15 cellular contexts compared by ENCODE assay signal in the genomic region with DNA sequence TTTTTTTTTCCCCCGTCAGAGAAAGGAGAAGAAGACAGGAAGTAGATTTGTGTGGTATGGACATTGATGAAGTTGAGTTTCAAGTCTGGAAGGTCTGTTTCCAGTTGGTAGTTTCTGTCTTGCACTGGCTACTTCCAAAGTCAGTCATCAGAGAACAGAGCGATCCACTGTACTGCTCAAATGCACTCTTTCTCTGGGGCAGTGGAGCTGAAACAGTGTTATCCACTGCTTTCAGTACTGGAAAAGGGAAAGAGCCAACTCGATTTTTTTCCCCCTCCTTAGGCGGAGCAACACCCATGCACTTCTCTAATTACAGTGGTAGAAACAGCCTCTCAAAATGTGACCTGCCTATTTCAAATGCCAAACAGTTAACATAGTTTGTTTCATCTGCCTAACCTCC. TPM values are rescaled to one million over a fixed set of nuclear protein-coding genes. Genes with fewer than 3 reads are reported as not detected.
A peak's percentile ranks its signal among the peaks of the same experiment; 100 is the strongest.
DNase-seq lines count a peak whose midpoint lies in the region; ATAC-seq, FAIRE-seq and TF ChIP-seq lines count a peak whose summit lies in the region.
"Had no signal": no experiment of that assay in that cellular context is flagged by ENCODE, and none has a peak within 500 bp of the region (broad histone marks: within the 10 kb centered on the region; RNA-seq: fewer than 3 reads in every experiment).

No MANE protein-coding gene starts in this region.

- intact Hi-C loops in vagina (cut with DNase I) = no loop called here

- no peaks in the 10 kb centered on the region for H3K9me3 ChIP-seq in vagina
- H3K9me3 ChIP-seq: BLaER1 treated with 17β-estradiol and CSF1 and Interleukin-3, amounts not matched to agents 10 nM and 100 nM; prostate gland; tibial artery had no signal

- no peak for TF ChIP-seq POLR2A in vagina (IDR thresholded peaks at IDR 0.05)

- peaks cover 16% of the 10 kb centered on the region for H3K4me1 ChIP-seq in vagina
- H3K4me1 ChIP-seq: prostate gland had no signal

- H3K9me3 Mint-ChIP-seq in T-helper 1 cell treated with Interleukin-12 subunit alpha and Interleukin-12 subunit beta and Interleukin-4 antibody, amounts not matched to agents 30 μg/mL and 1 μg/mL, for 36 hours = no peaks in the 10 kb centered on the region
- H3K9me3 Mint-ChIP-seq: IgD-negative memory B cell, mesothelial cell of epicardium had no signal

- H3K27me3 Mint-ChIP-seq in T-helper 1 cell treated with Interleukin-12 subunit alpha and Interleukin-12 subunit beta and Interleukin-4 antibody, amounts not matched to agents 30 μg/mL and 1 μg/mL, for 36 hours (ENCODE audit: low read depth) = no peaks in the 10 kb centered on the region

- H3K36me3 ChIP-seq in vagina = no peaks in the 10 kb centered on the region
- H3K36me3 ChIP-seq: prostate gland, tibial artery had no signal

- no peak for ATAC-seq in HG02885 (IDR thresholded peaks at IDR 0.05; ENCODE audit: poor library complexity, unreplicated experiment)

- H3K27ac ChIP-seq in vagina = no peak overlapping the region
- H3K27ac ChIP-seq: BLaER1 treated with 17β-estradiol and CSF1 and Interleukin-3, amounts not matched to agents 10 nM and 100 nM; prostate gland; tibial artery had no signal

- peak overlapping the region; percentile 59 for H3K4me3 Mint-ChIP-seq in T-helper 1 cell treated with Interleukin-12 subunit alpha and Interleukin-12 subunit beta and Interleukin-4 antibody, amounts not matched to agents 30 μg/mL and 1 μg/mL, for 36 hours
- H3K4me3 Mint-ChIP-seq: IgD-negative memory B cell, mesothelial cell of epicardium had no signal

- no peak for TF ChIP-seq CTCF in vagina (IDR thresholded peaks at IDR 0.05)

- DNase-seq in HTR-8/SVneo (ENCODE audit: insufficient read length, low spot score) (no peak), ecto neural progenitor cell (ENCODE audit: low spot score) (peak; percentile 11), renal cortical epithelial cell (ENCODE audit: low read depth) (peak; percentile 51), vagina (ENCODE audit: extremely low spot score in 2 of 2) (no peak), NCI-H187 treated with DMSO at 0.1 percent for 48 hours (lab: John Stamatoyannopoulos, UW) (no peak)
- DNase-seq: activated effector memory CD4-positive, alpha-beta T cell treated with Interleukin-2 at 50 U/mL for 16 hours; NCI-H510A; tibial artery had no signal

- peaks cover 54% of the 10 kb centered on the region for H3K36me3 Mint-ChIP-seq in T-helper 1 cell treated with Interleukin-12 subunit alpha and Interleukin-12 subunit beta and Interleukin-4 antibody, amounts not matched to agents 30 μg/mL and 1 μg/mL, for 36 hours (ENCODE audit: low read depth)
- H3K36me3 Mint-ChIP-seq: IgD-negative memory B cell, mesothelial cell of epicardium had no signal

- H3K4me3 ChIP-seq in vagina = no peak overlapping the region
- H3K4me3 ChIP-seq: BLaER1 treated with 17β-estradiol and CSF1 and Interleukin-3, amounts not matched to agents 10 nM and 100 nM; prostate gland; tibial artery had no signal

- peak overlapping the region; percentile 64 for H3K27ac Mint-ChIP-seq in T-helper 1 cell treated with Interleukin-12 subunit alpha and Interleukin-12 subunit beta and Interleukin-4 antibody, amounts not matched to agents 30 μg/mL and 1 μg/mL, for 36 hours
- H3K27ac Mint-ChIP-seq: IgD-negative memory B cell, mesothelial cell of epicardium had no signal

- FAIRE-seq in HTR-8/SVneo (lab: Jason Lieb, UNC) = peak; percentile 49
- FAIRE-seq: endometrium had no signal

- peaks cover 77% of the 10 kb centered on the region for H3K4me1 Mint-ChIP-seq in T-helper 1 cell treated with Interleukin-12 subunit alpha and Interleukin-12 subunit beta and Interleukin-4 antibody, amounts not matched to agents 30 μg/mL and 1 μg/mL, for 36 hours (ENCODE audit: low read depth)

- H3K27me3 ChIP-seq in vagina = no peaks in the 10 kb centered on the region
- H3K27me3 ChIP-seq: BLaER1 treated with 17β-estradiol and CSF1 and Interleukin-3, amounts not matched to agents 10 nM and 100 nM; tibial artery had no signal

RNA-seq across cellular contexts. Expression of a gene that starts 7.4 kb away (rescaled TPM):
- 7.3 and 31.9 TPM in 2 replicates for total RNA-seq in renal cortical epithelial cell
- total RNA-seq in vagina = 15.5 TPM

Comparison
In these comparisons a context has a peak if more than half of its experiments do, and no peak if none do; other contexts are left out.
1. DNase-seq: peak in ecto neural progenitor cell (single experiment) and renal cortical epithelial cell (single experiment); none in HTR-8/SVneo (single experiment), vagina (0 of 2) and NCI-H187 treated with DMSO at 0.1 percent for 48 hours (single experiment).